In the genomic region with DNA sequence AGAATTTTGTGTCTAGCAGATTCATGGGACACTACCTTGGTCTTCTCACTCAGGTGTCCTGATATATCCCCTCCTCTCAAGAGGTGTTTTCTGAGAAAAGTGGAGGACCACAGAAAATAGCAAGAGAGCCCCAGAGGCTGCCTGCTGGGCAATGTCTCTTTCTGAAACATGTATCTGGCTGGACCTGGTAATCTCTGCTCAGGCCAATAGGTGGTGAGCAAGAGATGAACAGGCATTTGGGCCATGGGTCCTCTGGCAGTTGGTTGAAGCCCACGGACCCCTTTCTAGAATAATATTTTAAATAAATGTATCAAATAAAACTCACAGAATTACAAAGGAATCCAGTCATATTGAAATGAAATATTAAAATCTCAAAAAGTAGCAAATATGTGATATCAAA, we compare ENCODE assay signal across 29 cellular contexts. TPM values are rescaled to one million over a fixed set of nuclear protein-coding genes. Genes with fewer than 3 reads are reported as not detected.
A peak's percentile ranks its signal among the peaks of the same experiment; 100 is the strongest.
DNase-seq lines count a peak whose midpoint lies in the region; ATAC-seq, FAIRE-seq and TF ChIP-seq lines count a peak whose summit lies in the region.
"Had no signal": no experiment of that assay in that cellular context is flagged by ENCODE, and none has a peak within 500 bp of the region (broad histone marks: within the 10 kb centered on the region; RNA-seq: fewer than 3 reads in every experiment).

No MANE protein-coding gene starts in this region.

- H3K9me3 ChIP-seq in OCI-LY3 (ENCODE audit: insufficient read depth, low read length) (no peaks in the 10 kb centered on the region), keratinocyte (ENCODE audit: control insufficient read depth, low read depth, low read length) (no peaks in the 10 kb centered on the region)
- H3K9me3 ChIP-seq: body of pancreas, prostate gland had no signal

- H3K4me2 ChIP-seq in OCI-LY3 (ENCODE audit: low read length): no peak overlapping the region
- no peak overlapping the region for H3K4me2 ChIP-seq in keratinocyte (ENCODE audit: control insufficient read depth, extremely low read depth, insufficient read depth, low read depth, low read length)

- no peak for FAIRE-seq in keratinocyte (lab: Jason Lieb, UNC)
- FAIRE-seq: G401.6, GM18507, HTR-8/SVneo had no signal

- peaks cover 4% of the 10 kb centered on the region for H3K9me3 Mint-ChIP-seq in chondrocyte (ENCODE audit: low read depth)
- peaks cover 5% of the 10 kb centered on the region for H3K9me3 Mint-ChIP-seq in activated T-cell treated with anti-CD3 and anti-CD28 coated beads, Interleukin-2, amount 50 U/mL, for 24 hours
- H3K9me3 Mint-ChIP-seq: CD4-positive, alpha-beta T cell had no signal

- no peak for DNase-seq in GM13977 (ENCODE audit: low spot score)
- no peak for DNase-seq in chondrocyte (ENCODE audit: low spot score)
- DNase-seq in keratinocyte (ENCODE audit: low read depth, low spot score): no peak
- DNase-seq in activated T-cell treated with anti-CD3 and anti-CD28 coated beads, Interleukin-2, amount 50 U/mL, for 24 hours: no peak
- no peak for DNase-seq in activated gamma-delta T cell (lab: John Stamatoyannopoulos, UW)
- DNase-seq in nucleus accumbens (lab: John Stamatoyannopoulos, UW): no peak
- DNase-seq: activated CD8-positive, alpha-beta memory T cell treated with anti-CD3 and anti-CD28 coated beads for 24 hours; activated T-cell treated with anti-CD3 and anti-CD28 coated beads, Interleukin-2, amount 50 U/mL, for 1 hour; body of pancreas; CD4-positive, alpha-beta T cell; DMS 273 treated with DMSO at 0.1 percent for 48 hours; glutamatergic neuron; GOT3; Karpas-422; left cardiac atrium; NCI-H1048; NCI-H187 treated with DMSO at 0.1 percent for 48 hours; OCI-M1; SIG-M5; T-cell had no signal

- H3K4me3 ChIP-seq in OCI-LY3 (ENCODE audit: low read length): no peak overlapping the region
- no peak overlapping the region for H3K4me3 ChIP-seq in keratinocyte (ENCODE audit: control insufficient read depth in 2 of 3, extremely low read depth in 1 of 3, insufficient read depth in 2 of 3, low read depth in 1 of 3, low read length in 3 of 3)
- H3K4me3 ChIP-seq: body of pancreas, coronary artery, prostate gland, skin epidermis, tibial nerve had no signal

- H4K20me1 ChIP-seq in OCI-LY3 (ENCODE audit: insufficient read depth, low read length) (no peaks in the 10 kb centered on the region), keratinocyte (ENCODE audit: control insufficient read depth, extremely low read depth, insufficient read depth, low read length) (no peaks in the 10 kb centered on the region)

- H3K4me3 Mint-ChIP-seq in chondrocyte (ENCODE audit: unreplicated experiment): no peak overlapping the region
- H3K4me3 Mint-ChIP-seq in activated T-cell treated with anti-CD3 and anti-CD28 coated beads, Interleukin-2, amount 50 U/mL, for 24 hours: no peak overlapping the region
- H3K4me3 Mint-ChIP-seq: CD4-positive, alpha-beta T cell; T-cell had no signal

- no peaks in the 10 kb centered on the region for H3K9me1 ChIP-seq in keratinocyte (ENCODE audit: control insufficient read depth, extremely low read depth, insufficient read depth, low read length)

- dilution Hi-C loops in keratinocyte (cut with MboI; ENCODE audit: extremely low pct_ligation_motif_present, low sequenced_read_pairs): no loop called here

- H3K27ac Mint-ChIP-seq in chondrocyte (ENCODE audit: unreplicated experiment): no peak overlapping the region
- H3K27ac Mint-ChIP-seq in activated T-cell treated with anti-CD3 and anti-CD28 coated beads, Interleukin-2, amount 50 U/mL, for 24 hours: no peak overlapping the region
- H3K27ac Mint-ChIP-seq: CD4-positive, alpha-beta T cell; T-cell had no signal

- peaks cover 31% of the 10 kb centered on the region for H3K4me1 Mint-ChIP-seq in chondrocyte (ENCODE audit: low read depth)
- no peaks in the 10 kb centered on the region for H3K4me1 Mint-ChIP-seq in activated T-cell treated with anti-CD3 and anti-CD28 coated beads, Interleukin-2, amount 50 U/mL, for 24 hours (ENCODE audit: low read depth)
- H3K4me1 Mint-ChIP-seq: T-cell had no signal

- H3K36me3 ChIP-seq in OCI-LY3 (replicated peaks; ENCODE audit: low read depth, low read length) (no peaks in the 10 kb centered on the region), keratinocyte (ENCODE audit: control insufficient read depth in 2 of 2, extremely low read depth in 1 of 2, insufficient read depth in 2 of 2, low read length in 2 of 2) (no peaks in the 10 kb centered on the region)
- H3K36me3 ChIP-seq: prostate gland, tibial nerve had no signal

- no peak for ATAC-seq in GM19395 (IDR thresholded peaks at IDR 0.05; ENCODE audit: unreplicated experiment)
- ATAC-seq: body of pancreas, left cardiac atrium, T-cell had no signal

- in situ Hi-C loops in GM13977 (cut with MboI; ENCODE audit: low pct_unique_long_range_greater_than_20kb, low sequenced_read_pairs, unreplicated experiment): loop anchor here (25.0 kb wide), 1 partner anchor 279 kb away; no protein-coding TSS in a partner anchor

- H3K79me2 ChIP-seq in OCI-LY3 (ENCODE audit: low read length) (no peaks in the 10 kb centered on the region), keratinocyte (ENCODE audit: control insufficient read depth, insufficient read depth, low read length) (no peaks in the 10 kb centered on the region)

- H3K27me3 Mint-ChIP-seq in chondrocyte (ENCODE audit: low read depth): no peaks in the 10 kb centered on the region
- peaks cover 6% of the 10 kb centered on the region for H3K27me3 Mint-ChIP-seq in activated T-cell treated with anti-CD3 and anti-CD28 coated beads, Interleukin-2, amount 50 U/mL, for 24 hours

- H3K27ac ChIP-seq in OCI-LY3 (ENCODE audit: low read length): no peak overlapping the region
- H3K27ac ChIP-seq in keratinocyte (ENCODE audit: control insufficient read depth, insufficient read depth, low read length): no peak overlapping the region
- H3K27ac ChIP-seq: body of pancreas, coronary artery, prostate gland, skin epidermis, tibial nerve had no signal

- peaks cover 4% of the 10 kb centered on the region; the same call in 1 of the 2 replicates for H3K4me1 ChIP-seq in OCI-LY3 (ENCODE audit: low read length)
- no peaks in the 10 kb centered on the region for H3K4me1 ChIP-seq in keratinocyte (ENCODE audit: control insufficient read depth, extremely low read depth, insufficient read depth, low read length)
- H3K4me1 ChIP-seq: prostate gland had no signal

- peak; percentile 20 for TF ChIP-seq CTCF in GM13977 (IDR thresholded peaks at IDR 0.05; ENCODE audit: extremely low read depth, insufficient read depth, missing control alignments)
- TF ChIP-seq CTCF in OCI-LY3 (IDR thresholded peaks at IDR 0.05; ENCODE audit: low read depth, low read length): peak; percentile 42
- peak; percentile 33 for TF ChIP-seq CTCF in chondrocyte (IDR thresholded peaks at IDR 0.05)
- peak in 2 of 3 experiments; percentile 26 to 45 for TF ChIP-seq CTCF in keratinocyte (optimal IDR thresholded peaks at IDR 0.05 in 1 of 3, IDR thresholded peaks at IDR 0.05 in 1 of 3, conservative IDR thresholded peaks at IDR 0.05 in 1 of 3; ENCODE audit: extremely low read depth in 1 of 3, insufficient read depth in 2 of 3, low read length in 3 of 3)

- no peak overlapping the region for H2AFZ ChIP-seq in OCI-LY3 (ENCODE audit: low read depth, low read length)
- no peak overlapping the region for H2AFZ ChIP-seq in keratinocyte (ENCODE audit: control insufficient read depth, low read length)

- no peaks in the 10 kb centered on the region for H3K36me3 Mint-ChIP-seq in chondrocyte (ENCODE audit: low read depth)
- no peaks in the 10 kb centered on the region for H3K36me3 Mint-ChIP-seq in activated T-cell treated with anti-CD3 and anti-CD28 coated beads, Interleukin-2, amount 50 U/mL, for 24 hours (ENCODE audit: low read depth)
- H3K36me3 Mint-ChIP-seq: T-cell had no signal

- H3K9ac ChIP-seq in OCI-LY3 (ENCODE audit: low read length) (no peak overlapping the region), keratinocyte (ENCODE audit: control insufficient read depth, extremely low read depth, insufficient read depth, low read length) (no peak overlapping the region)

- H3K27me3 ChIP-seq in OCI-LY3 (ENCODE audit: low read depth, low read length) (peaks cover 38% of the 10 kb centered on the region), keratinocyte (ENCODE audit: control insufficient read depth, extremely low read depth, insufficient read depth, low read length) (no peaks in the 10 kb centered on the region)
- H3K27me3 ChIP-seq: body of pancreas, tibial nerve had no signal

RNA-seq across cellular contexts. Expression of a gene that starts 8.8 kb away (rescaled TPM):
- 8.0 to 38.2 TPM (median 37.5 TPM) in 3 replicates for total RNA-seq in chondrocyte
- 2.1 to 6.2 TPM (median 4.7 TPM) in 3 replicates for polyA plus RNA-seq in keratinocyte
- polyA plus RNA-seq in keratinocyte (2011; ENCODE audit: low read depth): 8.9 TPM
- polyA plus RNA-seq in keratinocyte (2011; cell fraction: cytosol; rRNA removed): 2.0 and 2.1 TPM in 2 replicates
- polyA plus RNA-seq in keratinocyte (2011; cell fraction: nucleus; rRNA removed): 11.2 and 11.4 TPM in 2 replicates
- polyA plus RNA-seq in keratinocyte (2012; ENCODE audit: low replicate concordance): 1.9 and 19.0 TPM in 2 replicates
- 1.6 to 4.6 TPM (median 3.7 TPM) in 3 replicates for polyA minus RNA-seq in keratinocyte
- polyA minus RNA-seq in keratinocyte (2011; cell fraction: cytosol; rRNA and poly(A)+ RNA removed): 3.8 TPM
- 9.2 and 9.4 TPM in 2 replicates for polyA minus RNA-seq in keratinocyte (2011; cell fraction: nucleus; rRNA and poly(A)+ RNA removed)

RNA-seq across cellular contexts. Expression of a gene that starts 23.1 kb away (rescaled TPM):
- total RNA-seq in chondrocyte: 0.33 TPM in 1 of 3 replicates, not detected in the others
- not detected in 3 replicates for polyA plus RNA-seq in keratinocyte
- not detected for polyA plus RNA-seq in keratinocyte (2011; ENCODE audit: low read depth)
- not detected in 2 replicates for polyA plus RNA-seq in keratinocyte (2011; cell fraction: cytosol; rRNA removed)
- not detected in 2 replicates for polyA plus RNA-seq in keratinocyte (2011; cell fraction: nucleus; rRNA removed)
- polyA plus RNA-seq in keratinocyte (2012; ENCODE audit: low replicate concordance): not detected in 2 replicates
- not detected in 3 replicates for polyA minus RNA-seq in keratinocyte
- polyA minus RNA-seq in keratinocyte (2011; cell fraction: cytosol; rRNA and poly(A)+ RNA removed): not detected
- not detected in 2 replicates for polyA minus RNA-seq in keratinocyte (2011; cell fraction: nucleus; rRNA and poly(A)+ RNA removed)
- total RNA-seq: body of pancreas; CD4-positive, alpha-beta T cell; left cardiac atrium; prostate gland; T-cell; tibial nerve had no signal

RNA-seq across cellular contexts. Expression of a gene that starts 27.9 kb away (rescaled TPM):
- 0.17 to 3.7 TPM (median 3.4 TPM) in 3 replicates for total RNA-seq in chondrocyte
- 0.01 TPM in 1 of 3 replicates, not detected in the others for polyA plus RNA-seq in keratinocyte
- polyA plus RNA-seq in keratinocyte (2011; ENCODE audit: low read depth): 0.06 TPM
- not detected in 2 replicates for polyA plus RNA-seq in keratinocyte (2011; cell fraction: cytosol; rRNA removed)
- 0.01 and 0.05 TPM in 2 replicates for polyA plus RNA-seq in keratinocyte (2011; cell fraction: nucleus; rRNA removed)
- polyA plus RNA-seq in keratinocyte (2012; ENCODE audit: low replicate concordance): 0.04 TPM in 1 of 2 replicates, not detected in the other
- polyA minus RNA-seq in keratinocyte: 0.03 to 0.16 TPM (median 0.13 TPM) in 3 replicates
- polyA minus RNA-seq in keratinocyte (2011; cell fraction: cytosol; rRNA and poly(A)+ RNA removed): not detected
- polyA minus RNA-seq in keratinocyte (2011; cell fraction: nucleus; rRNA and poly(A)+ RNA removed): not detected in 2 replicates
